Comparison of ENCODE assay signal across 26 cellular contexts in genomic region chr21:42144221-42144620, GRCh38.
"Had no signal": no experiment of that assay in that cellular context is flagged by ENCODE, and none has a peak within 500 bp of the region (broad histone marks: within the 10 kb centered on the region; RNA-seq: fewer than 3 reads in every experiment).

No MANE protein-coding gene starts in this region.

- ATAC-seq: foreskin keratinocyte, gastroesophageal sphincter, heart left ventricle, left cardiac atrium, left lung, psoas muscle, right cardiac atrium had no signal

- H3K27me3 ChIP-seq: heart left ventricle, hepatocyte, left lung, testis, upper lobe of left lung had no signal

- H3K9me3 ChIP-seq: esophagus muscularis mucosa, gastroesophageal sphincter, heart left ventricle, left lung, mucosa of descending colon, psoas muscle, testis, tibial artery, upper lobe of left lung had no signal

- H3K27ac Mint-ChIP-seq: endodermal cell, mesothelial cell of epicardium, naive B cell, nephron progenitor cell had no signal

- H3K36me3 Mint-ChIP-seq: mesothelial cell of epicardium, naive B cell had no signal

- H3K4me2 ChIP-seq: hepatocyte had no signal

- H3K27ac ChIP-seq: esophagus muscularis mucosa, foreskin keratinocyte, gastroesophageal sphincter, heart left ventricle, hepatocyte, left lung, psoas muscle, testis, tibial artery, upper lobe of left lung had no signal

- H3K79me2 ChIP-seq: hepatocyte had no signal

- H3K9me3 Mint-ChIP-seq: endodermal cell, mesothelial cell of epicardium, naive B cell, nephron progenitor cell had no signal

- H2AFZ ChIP-seq: hepatocyte had no signal

- H3K36me3 ChIP-seq: esophagus muscularis mucosa, gastroesophageal sphincter, heart left ventricle, left lung, tibial artery, upper lobe of left lung had no signal

- H3K4me1 ChIP-seq: foreskin keratinocyte, left lung, psoas muscle had no signal

- H3K4me1 Mint-ChIP-seq: mesothelial cell of epicardium had no signal

- H3K4me3 Mint-ChIP-seq: endodermal cell, mesothelial cell of epicardium, naive B cell, nephron progenitor cell had no signal

- DNase-seq: cerebellar nuclear complex; effector CD8-positive, alpha-beta T cell; endodermal cell; foreskin keratinocyte; heart left ventricle; left cardiac atrium; mesenchymal stem cell; naive B cell; nephron progenitor cell; nucleus accumbens; psoas muscle; right cardiac atrium; small intestine; stimulated activated CD4-positive, alpha-beta T cell treated with anti-CD3 and anti-CD28 coated beads, Interleukin-15, amount 100 ng/mL, for 24 hours; stimulated activated CD4-positive, alpha-beta T cell treated with anti-CD3 and anti-CD28 coated beads, Interleukin-2, amount 100 ng/mL, for 48 hours; stimulated activated naive CD4-positive, alpha-beta T cell; substantia nigra; testis; upper lobe of left lung had no signal

- H3K4me3 ChIP-seq: esophagus muscularis mucosa, gastroesophageal sphincter, heart left ventricle, hepatocyte, left lung, mucosa of descending colon, psoas muscle, testis, tibial artery, upper lobe of left lung had no signal
